Comparison of ENCODE assay signal across 8 cellular contexts in the genomic region with DNA sequence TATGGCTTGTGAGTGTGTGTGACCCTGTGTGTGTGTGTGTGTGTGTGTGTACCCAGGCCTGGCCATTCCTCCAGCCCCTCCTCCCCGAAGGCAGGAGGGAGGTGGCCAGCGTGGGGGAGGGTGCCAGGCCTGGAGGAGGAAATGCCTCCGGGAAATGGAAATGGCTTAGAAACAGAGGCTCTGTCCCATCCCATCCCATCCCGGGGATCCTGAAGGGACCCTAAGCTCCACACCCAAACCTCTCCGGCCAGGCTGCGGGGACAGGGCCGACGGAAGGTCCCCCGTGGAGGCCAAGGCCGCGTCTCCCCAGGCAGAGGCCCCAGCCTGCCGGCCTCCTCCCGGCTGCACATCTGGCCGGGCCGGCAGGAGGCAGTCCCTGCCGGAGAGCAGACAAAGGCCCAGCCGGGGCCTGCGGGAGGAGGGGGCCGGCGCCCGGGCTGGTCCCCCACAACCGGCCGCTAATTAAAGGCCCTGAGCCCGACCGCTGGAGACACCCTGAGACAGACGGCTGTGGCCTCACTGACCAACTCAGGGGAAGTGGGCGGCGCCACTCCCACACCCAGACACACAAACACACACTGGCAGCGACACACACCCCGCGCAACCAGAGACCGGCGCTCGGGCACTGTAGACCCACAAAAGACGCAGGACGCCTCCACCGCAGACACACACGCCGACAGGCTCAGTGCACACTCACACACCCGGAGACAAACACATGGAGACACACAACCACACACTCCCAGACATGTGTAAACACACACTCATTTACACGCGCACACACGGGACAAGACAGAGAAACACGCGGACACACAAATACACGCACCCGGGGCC. TPM values are rescaled to one million over a fixed set of nuclear protein-coding genes. Genes with fewer than 3 reads are reported as not detected.
DNase-seq lines count a peak whose midpoint lies in the region; ATAC-seq and TF ChIP-seq lines count a peak whose summit lies in the region.

No MANE protein-coding gene starts in this region.

- no peak for TF ChIP-seq CTCF in DND-41 (IDR thresholded peaks at IDR 0.05; ENCODE audit: borderline replicate concordance, extremely low read depth, low read length, poor library complexity, severe bottlenecking)
- TF ChIP-seq CTCF in liver (IDR thresholded peaks at IDR 0.05; ENCODE audit: low read depth, low read length, missing input control), result no peak

- DNase-seq in DND-41 (no peak), dedifferentiated amniotic fluid mesenchymal stem cell (ENCODE audit: extremely low spot score) (peak; percentile 49), stromal cell of bone marrow (ENCODE audit: low read depth) (peak; percentile 27), SIG-M5 treated with dmso at 0.1 percent for 504 hours (lab: John Stamatoyannopoulos, UW; ENCODE audit: unreplicated experiment) (no peak), NCI-H345 treated with DMSO at 0.1 percent for 48 hours (lab: John Stamatoyannopoulos, UW; ENCODE audit: unreplicated experiment) (no peak)

- H3K4me3 ChIP-seq in DND-41 (ENCODE audit: low read depth in 1 of 2, low read length in 2 of 2) (peak overlapping the region; percentile 21 to 82; a peak in 3 of 4 replicates), liver (ENCODE audit: low read depth in 1 of 3, low read length in 3 of 3) (peak overlapping the region; percentile 59 to 63 (median 62))

- no peak for TF ChIP-seq RAD21 in liver (IDR thresholded peaks at IDR 0.05)

- 31% methylated on average over 47 of the region's 47 CpGs for WGBS in liver

- peak overlapping the region; percentile 94 for H2AFZ ChIP-seq in DND-41 (ENCODE audit: low read depth, low read length)

- peaks cover 15% of the 10 kb centered on the region for H3K4me1 ChIP-seq in DND-41 (ENCODE audit: insufficient read depth, low read length)
- peaks cover 0 to 31% (median 18%) of the 10 kb centered on the region in 4 donors for H3K4me1 ChIP-seq in liver (ENCODE audit: control insufficient read depth in 4 of 4, insufficient read depth in 4 of 4, low read length in 3 of 4)

- ATAC-seq in DND-41 (ENCODE audit: insufficient read depth, low read depth), result no peak
- no peak for ATAC-seq in HG02610 (IDR thresholded peaks at IDR 0.05; ENCODE audit: unreplicated experiment)

- H4K20me1 ChIP-seq in DND-41 (ENCODE audit: insufficient read depth, low read length), result no peaks in the 10 kb centered on the region

- H3K27ac ChIP-seq in DND-41 (ENCODE audit: low read length) (peak overlapping the region; percentile 68), liver (ENCODE audit: low read depth in 1 of 2, low read length in 2 of 2) (peak overlapping the region; percentile 42 to 50)

- H3K79me2 ChIP-seq in DND-41 (ENCODE audit: insufficient read depth, low read length), result no peaks in the 10 kb centered on the region

- no peaks in the 10 kb centered on the region for H3K27me3 ChIP-seq in DND-41 (ENCODE audit: insufficient read depth, low read length, poor library complexity)
- no peaks in the 10 kb centered on the region for H3K27me3 ChIP-seq in liver (ENCODE audit: control insufficient read depth in 4 of 4, insufficient read depth in 4 of 4, low read length in 3 of 4)

- no peaks in the 10 kb centered on the region for H3K36me3 ChIP-seq in DND-41 (ENCODE audit: insufficient read depth, low read length)
- H3K36me3 ChIP-seq in liver (ENCODE audit: control insufficient read depth in 4 of 4, insufficient read depth in 3 of 4, low read depth in 1 of 4, low read length in 3 of 4), result no peaks in the 10 kb centered on the region

- H3K9me3 ChIP-seq in DND-41 (ENCODE audit: insufficient read depth, low read length, severe bottlenecking), result peaks cover 6% of the 10 kb centered on the region
- H3K9me3 ChIP-seq in liver (ENCODE audit: control insufficient read depth in 4 of 4, low read length in 3 of 4), result no peaks in the 10 kb centered on the region

- H3K4me2 ChIP-seq in DND-41 (ENCODE audit: insufficient read depth, low read length), result peak overlapping the region; percentile 97

- peak overlapping the region; percentile 69 for H3K9ac ChIP-seq in DND-41 (ENCODE audit: low read depth, low read length)
- peak overlapping the region; percentile 10 to 61 for H3K9ac ChIP-seq in liver (ENCODE audit: low read depth in 1 of 2, low read length in 2 of 2)

TF ChIP-seq in PFSK-1, 5 proteins besides CTCF, POLR2A, EP300 and RAD21:
- TF ChIP-seq SIN3A (IDR thresholded peaks at IDR 0.05; ENCODE audit: borderline replicate concordance, insufficient read depth, low read length) (peak; percentile 38; the same call in 1 of the 2 replicates), FOXP2 (optimal IDR thresholded peaks at IDR 0.05; ENCODE audit: borderline replicate concordance, extremely low read depth, extremely low read length, insufficient read depth) (peak; percentile 83), POLR2AphosphoS5 (IDR thresholded peaks at IDR 0.05; ENCODE audit: low read depth, low read length) (0 out of 2 replicates have a peak, but pooled peaks have one; percentile 25), TAF1 (IDR thresholded peaks at IDR 0.05; ENCODE audit: borderline replicate concordance, insufficient read depth, low read length) (no peak)
- TF ChIP-seq, protein P1, sequence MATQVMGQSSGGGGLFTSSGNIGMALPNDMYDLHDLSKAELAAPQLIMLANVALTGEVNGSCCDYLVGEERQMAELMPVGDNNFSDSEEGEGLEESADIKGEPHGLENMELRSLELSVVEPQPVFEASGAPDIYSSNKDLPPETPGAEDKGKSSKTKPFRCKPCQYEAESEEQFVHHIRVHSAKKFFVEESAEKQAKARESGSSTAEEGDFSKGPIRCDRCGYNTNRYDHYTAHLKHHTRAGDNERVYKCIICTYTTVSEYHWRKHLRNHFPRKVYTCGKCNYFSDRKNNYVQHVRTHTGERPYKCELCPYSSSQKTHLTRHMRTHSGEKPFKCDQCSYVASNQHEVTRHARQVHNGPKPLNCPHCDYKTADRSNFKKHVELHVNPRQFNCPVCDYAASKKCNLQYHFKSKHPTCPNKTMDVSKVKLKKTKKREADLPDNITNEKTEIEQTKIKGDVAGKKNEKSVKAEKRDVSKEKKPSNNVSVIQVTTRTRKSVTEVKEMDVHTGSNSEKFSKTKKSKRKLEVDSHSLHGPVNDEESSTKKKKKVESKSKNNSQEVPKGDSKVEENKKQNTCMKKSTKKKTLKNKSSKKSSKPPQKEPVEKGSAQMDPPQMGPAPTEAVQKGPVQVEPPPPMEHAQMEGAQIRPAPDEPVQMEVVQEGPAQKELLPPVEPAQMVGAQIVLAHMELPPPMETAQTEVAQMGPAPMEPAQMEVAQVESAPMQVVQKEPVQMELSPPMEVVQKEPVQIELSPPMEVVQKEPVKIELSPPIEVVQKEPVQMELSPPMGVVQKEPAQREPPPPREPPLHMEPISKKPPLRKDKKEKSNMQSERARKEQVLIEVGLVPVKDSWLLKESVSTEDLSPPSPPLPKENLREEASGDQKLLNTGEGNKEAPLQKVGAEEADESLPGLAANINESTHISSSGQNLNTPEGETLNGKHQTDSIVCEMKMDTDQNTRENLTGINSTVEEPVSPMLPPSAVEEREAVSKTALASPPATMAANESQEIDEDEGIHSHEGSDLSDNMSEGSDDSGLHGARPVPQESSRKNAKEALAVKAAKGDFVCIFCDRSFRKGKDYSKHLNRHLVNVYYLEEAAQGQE (IDR thresholded peaks at IDR 0.05; ENCODE audit: insufficient read depth in 1 of 2, low read depth in 2 of 2, low read length in 2 of 2), result no peak

TF ChIP-seq in liver, 16 proteins besides CTCF, POLR2A, EP300 and RAD21 (continues in another document):
- TF ChIP-seq, protein P2, sequence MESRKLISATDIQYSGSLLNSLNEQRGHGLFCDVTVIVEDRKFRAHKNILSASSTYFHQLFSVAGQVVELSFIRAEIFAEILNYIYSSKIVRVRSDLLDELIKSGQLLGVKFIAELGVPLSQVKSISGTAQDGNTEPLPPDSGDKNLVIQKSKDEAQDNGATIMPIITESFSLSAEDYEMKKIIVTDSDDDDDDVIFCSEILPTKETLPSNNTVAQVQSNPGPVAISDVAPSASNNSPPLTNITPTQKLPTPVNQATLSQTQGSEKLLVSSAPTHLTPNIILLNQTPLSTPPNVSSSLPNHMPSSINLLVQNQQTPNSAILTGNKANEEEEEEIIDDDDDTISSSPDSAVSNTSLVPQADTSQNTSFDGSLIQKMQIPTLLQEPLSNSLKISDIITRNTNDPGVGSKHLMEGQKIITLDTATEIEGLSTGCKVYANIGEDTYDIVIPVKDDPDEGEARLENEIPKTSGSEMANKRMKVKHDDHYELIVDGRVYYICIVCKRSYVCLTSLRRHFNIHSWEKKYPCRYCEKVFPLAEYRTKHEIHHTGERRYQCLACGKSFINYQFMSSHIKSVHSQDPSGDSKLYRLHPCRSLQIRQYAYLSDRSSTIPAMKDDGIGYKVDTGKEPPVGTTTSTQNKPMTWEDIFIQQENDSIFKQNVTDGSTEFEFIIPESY (IDR thresholded peaks at IDR 0.05), result no peak
- TF ChIP-seq HNF4G (IDR thresholded peaks at IDR 0.05) (no peak), SP1 (IDR thresholded peaks at IDR 0.05) (no peak), TAF1 (conservative IDR thresholded peaks at IDR 0.05) (no peak)
- TF ChIP-seq, protein P3, sequence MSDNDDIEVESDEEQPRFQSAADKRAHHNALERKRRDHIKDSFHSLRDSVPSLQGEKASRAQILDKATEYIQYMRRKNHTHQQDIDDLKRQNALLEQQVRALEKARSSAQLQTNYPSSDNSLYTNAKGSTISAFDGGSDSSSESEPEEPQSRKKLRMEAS (IDR thresholded peaks at IDR 0.05), result no peak

RNA-seq across cellular contexts. Expression of a gene that starts 1.1 kb away (rescaled TPM):
- 26.1 TPM for polyA plus RNA-seq in PFSK-1 (2012; ENCODE audit: insufficient read length, low read depth)
- total RNA-seq in liver, result 10 to 100 TPM in 1 of 2 donors, 1 to 10 TPM in 1; 4.7 to 10.1 TPM
- polyA plus RNA-seq in liver, result 1 to 10 TPM; 1.2 to 2.6 TPM

RNA-seq across cellular contexts. Expression of a gene that starts 21.0 kb away (rescaled TPM):
- polyA plus RNA-seq in PFSK-1 (2012; ENCODE audit: insufficient read length, low read depth), result not detected
- not detected for total RNA-seq in liver
- not detected for polyA plus RNA-seq in liver

RNA-seq across cellular contexts. Expression of a gene that starts 32.2 kb away (rescaled TPM):
- polyA plus RNA-seq in PFSK-1 (2012; ENCODE audit: insufficient read length, low read depth), result 5.9 TPM
- 10 to 100 TPM; 17.9 to 20.4 TPM for total RNA-seq in liver
- polyA plus RNA-seq in liver, result 1 to 10 TPM; 6.1 to 6.2 TPM

Comparison
In these comparisons a context has a peak if more than half of its experiments do, and no peak if none do; other contexts are left out.
1. DNase-seq: peak in dedifferentiated amniotic fluid mesenchymal stem cell (single experiment) and stromal cell of bone marrow (single experiment); none in DND-41 (single experiment), SIG-M5 treated with dmso at 0.1 percent for 504 hours (single experiment) and NCI-H345 treated with DMSO at 0.1 percent for 48 hours (single experiment).